8 cellular contexts compared by ENCODE assay signal in the genomic region with DNA sequence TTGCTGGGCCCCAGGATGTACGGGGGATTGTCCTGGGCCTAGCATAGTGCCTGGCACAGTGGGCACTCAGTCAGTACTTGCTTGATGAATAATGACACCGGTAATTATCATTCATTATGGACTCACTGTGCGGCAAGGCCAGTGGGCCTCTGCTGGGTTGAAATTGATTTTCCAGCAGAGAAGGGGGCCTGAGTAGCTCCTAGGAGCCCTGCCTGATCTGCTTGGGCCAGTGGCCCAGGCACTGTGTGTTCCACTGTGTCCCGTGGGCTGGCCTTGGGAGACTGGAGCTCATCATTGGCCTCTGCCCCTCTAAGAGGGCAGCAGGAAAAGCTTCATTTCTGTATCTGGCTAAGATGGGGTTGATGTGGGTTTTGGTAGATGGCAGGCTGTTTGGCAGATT. TPM values are rescaled to one million over a fixed set of nuclear protein-coding genes. Genes with fewer than 3 reads are reported as not detected.
DNase-seq lines count a peak whose midpoint lies in the region; ATAC-seq and TF ChIP-seq lines count a peak whose summit lies in the region.

No MANE protein-coding gene starts in this region.

- no peak overlapping the region for H3K27ac Mint-ChIP-seq in activated naive CD8-positive, alpha-beta T cell treated with anti-CD3 and anti-CD28 coated beads, Interleukin-2, amount 10 ng/mL, durations not matched to agents 7 days and 5 days

- no peaks in the 10 kb centered on the region for H3K27me3 ChIP-seq in right cardiac atrium (ENCODE audit: control insufficient read depth, insufficient read depth)
- no peaks in the 10 kb centered on the region for H3K27me3 ChIP-seq in sigmoid colon

- intact Hi-C loops in right cardiac atrium (cut with DNase I), result loop anchor here in 1 of 4 donors (10.0 kb wide), 1 partner anchor 369 kb away; no protein-coding TSS in a partner anchor
- intact Hi-C loops in sigmoid colon (cut with DNase I), result loop anchor here (2.0 kb wide), 1 partner anchor 43 kb away; no protein-coding TSS in a partner anchor

- no peaks in the 10 kb centered on the region for H3K9me3 ChIP-seq in right cardiac atrium (ENCODE audit: control insufficient read depth, low read length)
- H3K9me3 ChIP-seq in sigmoid colon, result no peaks in the 10 kb centered on the region

- H3K36me3 ChIP-seq in sigmoid colon, result no peaks in the 10 kb centered on the region

- no peak for TF ChIP-seq EP300 in sigmoid colon (IDR thresholded peaks at IDR 0.05)

- no peak for TF ChIP-seq CTCF in sigmoid colon (IDR thresholded peaks at IDR 0.05)

- H3K9me3 Mint-ChIP-seq in activated naive CD8-positive, alpha-beta T cell treated with anti-CD3 and anti-CD28 coated beads, Interleukin-2, amount 10 ng/mL, durations not matched to agents 7 days and 5 days, result no peaks in the 10 kb centered on the region

- in situ Hi-C loops in ACHN (cut with HindIII; ENCODE audit: low pct_ligation_motif_present, low pct_unique_long_range_greater_than_20kb, low sequenced_read_pairs), result no loop called here

- no peak for DNase-seq in activated naive CD8-positive, alpha-beta T cell treated with anti-CD3 and anti-CD28 coated beads, Interleukin-2, amount 10 ng/mL, durations not matched to agents 7 days and 5 days
- no peak for DNase-seq in right cardiac atrium
- DNase-seq in sigmoid colon, result peak; percentile 74
- DNase-seq in HPDE6-E6E7 (ENCODE audit: extremely low spot score), result no peak
- no peak for DNase-seq in ACHN
- DNase-seq in mesenteric fat pad (ENCODE audit: low spot score), result no peak

- no peaks in the 10 kb centered on the region for H3K36me3 Mint-ChIP-seq in activated naive CD8-positive, alpha-beta T cell treated with anti-CD3 and anti-CD28 coated beads, Interleukin-2, amount 10 ng/mL, durations not matched to agents 7 days and 5 days

- H3K4me1 Mint-ChIP-seq in activated naive CD8-positive, alpha-beta T cell treated with anti-CD3 and anti-CD28 coated beads, Interleukin-2, amount 10 ng/mL, durations not matched to agents 7 days and 5 days, result peaks cover 5% of the 10 kb centered on the region

- ATAC-seq in activated naive CD8-positive, alpha-beta T cell treated with anti-CD3 and anti-CD28 coated beads, Interleukin-2, amount 10 ng/mL, durations not matched to agents 7 days and 5 days (ENCODE audit: low read depth), result no peak
- ATAC-seq in right cardiac atrium (no peak), HG03280 (IDR thresholded peaks at IDR 0.05; ENCODE audit: unreplicated experiment) (no peak)

- H3K4me3 ChIP-seq in GM08714 (ENCODE audit: low read length), result peak overlapping the region; percentile 52; the same call in 1 of the 2 replicates
- H3K4me3 ChIP-seq in right cardiac atrium (ENCODE audit: low read length), result peak overlapping the region; percentile 78
- peak overlapping the region; percentile 63 to 84 (median 64) for H3K4me3 ChIP-seq in sigmoid colon

- peak in 1 of 2 donors; percentile 19 for TF ChIP-seq POLR2A in sigmoid colon (IDR thresholded peaks at IDR 0.05)

- H3K27ac ChIP-seq in right cardiac atrium (ENCODE audit: low read length) (peak overlapping the region; percentile 90), sigmoid colon (peak overlapping the region; percentile 93 to 99 (median 93))

- 23% methylated on average over 4 of the region's 4 CpGs for WGBS in right cardiac atrium
- WGBS in sigmoid colon, 2 donors, result 78 to 81% methylated on average over 4 of the region's 4 CpGs

- peaks cover 14% of the 10 kb centered on the region for H3K4me1 ChIP-seq in right cardiac atrium (ENCODE audit: control insufficient read depth, insufficient read depth, low read length)
- H3K4me1 ChIP-seq in sigmoid colon, result peaks cover 0 to 69% (median 63%) of the 10 kb centered on the region in 4 donors

- H3K4me3 Mint-ChIP-seq in activated naive CD8-positive, alpha-beta T cell treated with anti-CD3 and anti-CD28 coated beads, Interleukin-2, amount 10 ng/mL, durations not matched to agents 7 days and 5 days, result peak overlapping the region; percentile 9

- peaks cover 46% of the 10 kb centered on the region for H3K27me3 Mint-ChIP-seq in activated naive CD8-positive, alpha-beta T cell treated with anti-CD3 and anti-CD28 coated beads, Interleukin-2, amount 10 ng/mL, durations not matched to agents 7 days and 5 days

- POLR2A ChIA-PET in activated naive CD8-positive, alpha-beta T cell treated with anti-CD3 and anti-CD28 coated beads, Interleukin-2, amount 10 ng/mL, durations not matched to agents 7 days and 5 days (lab: Charles Lee), result no interaction called here

RNA-seq across cellular contexts. Expression of a gene that starts 1.4 kb away (rescaled TPM):
- not detected for total RNA-seq in activated naive CD8-positive, alpha-beta T cell treated with anti-CD3 and anti-CD28 coated beads, Interleukin-2, amount 10 ng/mL, durations not matched to agents 7 days and 5 days
- total RNA-seq in right cardiac atrium, result 10 to 100 TPM; 19.8 to 37.0 (median 23.3) TPM
- polyA plus RNA-seq in right cardiac atrium, result 14.9 TPM
- total RNA-seq in sigmoid colon, result 10 to 100 TPM; 12.8 to 25.5 (median 16.5) TPM
- polyA plus RNA-seq in sigmoid colon, result 1 to 10 TPM in 1 of 3 donors, under 1 TPM in 2; 0.23 to 3.6 (median 0.60) TPM
- total RNA-seq in mesenteric fat pad, result 80.3 TPM

Comparison
In these comparisons a context has a peak if more than half of its experiments do, and no peak if none do; other contexts are left out.
1. RNA of a gene that starts 1.4 kb away (total RNA-seq): 80.3 TPM in mesenteric fat pad (single experiment), 19.8 to 37.0 TPM in right cardiac atrium and 12.8 to 25.5 TPM in sigmoid colon; not detected in activated naive CD8-positive, alpha-beta T cell treated with anti-CD3 and anti-CD28 coated beads, Interleukin-2, amount 10 ng/mL, durations not matched to agents 7 days and 5 days; every median in the first group is over 10 times any median in the second.
2. Peak in every context shown above with its lines, with median percentiles within 50 percentile points of each other: H3K4me3 ChIP-seq.